8 cellular contexts compared by ENCODE assay signal in genomic region chr2:242018416-242018815, GRCh38.
DNase-seq lines count a peak whose midpoint lies in the region; ATAC-seq and TF ChIP-seq lines count a peak whose summit lies in the region.
"Not testable (repeated sequence)": the region's sequence is repeated elsewhere in the genome, so short reads cannot be mapped to it uniquely, and the experiment has no call there.

No MANE protein-coding gene starts in this region.

- not testable (repeated sequence) for ATAC-seq in left lobe of liver; memory B cell (ENCODE audit: low read depth); sciatic nerve; upper lobe of right lung

- H3K4me1 Mint-ChIP-seq in memory B cell = peaks cover 15% of the 10 kb centered on the region

- not testable (repeated sequence) for H3K9me3 Mint-ChIP-seq in memory B cell

- not testable (repeated sequence) for H3K36me3 Mint-ChIP-seq in memory B cell

- intact Hi-C loops in sciatic nerve (cut with DNase I); upper lobe of right lung (cut with DNase I): not testable (repeated sequence)

- H3K27ac ChIP-seq in BLaER1, Peyer's patch, coronary artery, upper lobe of right lung: not testable (repeated sequence)

- H3K36me3 ChIP-seq in BLaER1, Peyer's patch, upper lobe of right lung: not testable (repeated sequence)

- H3K4me1 ChIP-seq in BLaER1 = peaks cover 75% of the 10 kb centered on the region
- not testable (repeated sequence) for H3K4me1 ChIP-seq in Peyer's patch, upper lobe of right lung

- peaks cover 55% of the 10 kb centered on the region for H3K9me3 ChIP-seq in BLaER1
- not testable (repeated sequence) for H3K9me3 ChIP-seq in Peyer's patch, upper lobe of right lung

- H3K4me3 ChIP-seq in BLaER1, Peyer's patch, coronary artery, upper lobe of right lung: not testable (repeated sequence)

- H3K4me3 Mint-ChIP-seq in memory B cell = not testable (repeated sequence)

- peak overlapping the region; percentile 10 for H3K27ac Mint-ChIP-seq in memory B cell

- not testable (repeated sequence) for TF ChIP-seq CTCF in Peyer's patch (IDR thresholded peaks at IDR 0.05); coronary artery (IDR thresholded peaks at IDR 0.05); upper lobe of right lung (IDR thresholded peaks at IDR 0.05)

- DNase-seq in Peyer's patch = peak in 2 of 3 donors; percentile 12 to 24
- peak; percentile 8 for DNase-seq in activated T-cell treated with anti-CD3 and anti-CD28 coated beads, Interleukin-2, amount 50 U/mL, for 1 hour
- DNase-seq in coronary artery (ENCODE audit: low spot score) = peak; percentile 47
- peak; percentile 35 for DNase-seq in left lobe of liver (ENCODE audit: low spot score)
- DNase-seq in memory B cell (ENCODE audit: low spot score in 2 of 2) = not testable (repeated sequence)
- peak; percentile 45 for DNase-seq in sciatic nerve (ENCODE audit: low spot score)
- peak; percentile 49 for DNase-seq in upper lobe of right lung

- not testable (repeated sequence) for TF ChIP-seq POLR2A in Peyer's patch (IDR thresholded peaks at IDR 0.05)

- not testable (repeated sequence) for H3K27me3 Mint-ChIP-seq in memory B cell

- not testable (repeated sequence) for H3K9ac ChIP-seq in BLaER1

- peak overlapping the region; percentile 47 for H3K4me2 ChIP-seq in BLaER1

- H4K20me1 ChIP-seq in BLaER1 = not testable (repeated sequence)

- H3K27me3 ChIP-seq in BLaER1, Peyer's patch, upper lobe of right lung: not testable (repeated sequence)
